In the genomic region with DNA sequence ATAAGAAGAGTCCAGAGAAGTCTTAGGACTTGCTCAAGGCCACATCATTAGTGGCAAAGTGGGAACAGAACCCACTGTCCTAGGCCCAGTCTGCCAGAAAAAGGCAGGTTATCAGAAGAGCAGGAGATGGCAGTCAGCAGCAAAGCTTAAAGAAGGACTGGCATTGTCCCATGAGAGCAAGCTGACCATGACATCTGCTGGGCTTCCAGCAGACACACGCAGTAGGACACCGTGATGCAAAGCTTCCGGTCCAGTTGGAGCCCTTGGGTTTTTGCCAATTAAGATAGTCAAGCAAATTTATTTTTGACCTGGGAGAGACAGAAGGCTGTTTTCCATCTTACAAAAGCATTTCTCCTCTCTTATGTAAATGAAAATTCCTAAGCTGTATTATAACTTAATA, we compare ENCODE assay signal across 8 cellular contexts.
DNase-seq lines count a peak whose midpoint lies in the region; ATAC-seq lines count a peak whose summit lies in the region.

No MANE protein-coding gene starts in this region.

- peaks cover 7% of the 10 kb centered on the region for H3K36me3 ChIP-seq in mucosa of stomach (ENCODE audit: control insufficient read depth, insufficient read depth, low read length)

- no peak for ATAC-seq in HG03196 (IDR thresholded peaks at IDR 0.05; ENCODE audit: unreplicated experiment)

- peak overlapping the region; percentile 9 for H3K9ac ChIP-seq in mucosa of stomach (ENCODE audit: low read length)

- no peaks in the 10 kb centered on the region for H3K27me3 ChIP-seq in mucosa of stomach (ENCODE audit: control insufficient read depth, insufficient read depth, low read length)

- DNase-seq in AG08395 (ENCODE audit: low spot score) (peak; percentile 33), NCI-H2029 (lab: John Stamatoyannopoulos, UW) (peak; percentile 59), dedifferentiated amniotic fluid mesenchymal stem cell (ENCODE audit: extremely low spot score) (no peak), inferior parietal cortex (ENCODE audit: extremely low spot score) (no peak), NCI-H82 treated with DMSO at 0.1 percent for 48 hours (lab: John Stamatoyannopoulos, UW; ENCODE audit: unreplicated experiment) (no peak)

- H3K4me3 ChIP-seq in mucosa of stomach (ENCODE audit: low read length): no peak overlapping the region

- peaks cover 63% of the 10 kb centered on the region for H3K4me1 ChIP-seq in mucosa of stomach (ENCODE audit: control insufficient read depth, insufficient read depth, low read length)

- H3K9me3 ChIP-seq in mucosa of stomach (ENCODE audit: control insufficient read depth, low read length): no peaks in the 10 kb centered on the region

- H3K27ac ChIP-seq in cingulate gyrus (ENCODE audit: low read depth, low read length): peak overlapping the region; percentile 95

Comparison
In these comparisons a context has a peak if more than half of its experiments do, and no peak if none do; other contexts are left out.
1. DNase-seq: peak in AG08395 (single experiment) and NCI-H2029 (single experiment); none in dedifferentiated amniotic fluid mesenchymal stem cell (single experiment), inferior parietal cortex (single experiment) and NCI-H82 treated with DMSO at 0.1 percent for 48 hours (single experiment).